ENCODE assay signal across 8 cellular contexts in the genomic region with DNA sequence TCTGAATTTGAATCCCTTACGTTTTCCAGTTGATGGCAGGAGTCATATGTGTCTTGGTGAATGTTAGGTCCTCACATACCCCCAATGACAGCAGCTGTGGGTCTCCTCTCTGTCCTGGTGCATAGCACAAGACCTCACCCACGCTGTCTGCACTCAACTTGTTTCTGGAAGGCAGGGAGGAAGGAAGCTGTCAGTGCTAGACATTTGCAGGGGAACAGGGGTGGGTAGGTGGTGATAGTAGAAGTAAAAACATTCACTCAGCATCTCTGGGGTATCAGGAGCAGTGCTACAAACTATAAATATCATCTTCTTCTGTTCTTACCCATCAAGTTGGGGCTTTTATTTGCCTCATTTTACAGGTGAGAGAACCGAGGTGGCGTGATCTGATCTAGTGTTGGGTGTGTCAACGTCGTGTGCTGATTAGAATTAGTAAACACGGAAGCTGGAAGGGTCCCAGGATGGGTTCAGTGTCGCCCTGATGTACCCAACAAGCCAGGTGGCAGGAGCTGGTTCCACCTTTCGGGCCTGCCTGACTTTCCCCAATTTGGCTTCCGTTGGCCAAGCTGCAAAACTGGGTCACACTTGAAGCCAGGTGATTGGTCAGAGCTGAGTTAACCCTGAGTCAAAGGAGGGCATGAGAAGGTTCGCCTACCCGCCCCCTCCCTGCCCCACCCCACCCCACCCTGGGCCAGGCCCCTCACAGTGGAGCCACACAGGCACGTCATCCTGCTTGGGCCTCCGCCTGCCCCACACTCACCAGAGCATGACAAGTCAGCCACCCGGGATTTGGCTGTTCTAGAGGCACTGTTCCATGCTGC.
A peak's percentile ranks its signal among the peaks of the same experiment; 100 is the strongest.
DNase-seq lines count a peak whose midpoint lies in the region; ATAC-seq and TF ChIP-seq lines count a peak whose summit lies in the region.

No MANE protein-coding gene starts in this region.

- no peaks in the 10 kb centered on the region for H3F3A ChIP-seq in MM.1S (ENCODE audit: insufficient read depth, low read length)

- H3K4me1 ChIP-seq in MM.1S (ENCODE audit: low read length) = no peaks in the 10 kb centered on the region

- peaks cover 100% of the 10 kb centered on the region for H3K79me2 ChIP-seq in MM.1S (ENCODE audit: low read length)

- no peak overlapping the region for H3K27ac ChIP-seq in MM.1S (ENCODE audit: low read length)

- peaks cover 6% of the 10 kb centered on the region for H3K36me3 Mint-ChIP-seq in stimulated activated effector memory CD8-positive, alpha-beta T cell treated with anti-CD3 and anti-CD28 coated beads, Interleukin-12 subunit alpha, Interleukin-12 subunit beta, amount 100 ng/mL, for 72 hours

- H3K27ac Mint-ChIP-seq in stimulated activated effector memory CD8-positive, alpha-beta T cell treated with anti-CD3 and anti-CD28 coated beads, Interleukin-12 subunit alpha, Interleukin-12 subunit beta, amount 100 ng/mL, for 72 hours = peak overlapping the region; percentile 90

- peak overlapping the region; percentile 62 for H3K4me3 Mint-ChIP-seq in stimulated activated effector memory CD8-positive, alpha-beta T cell treated with anti-CD3 and anti-CD28 coated beads, Interleukin-12 subunit alpha, Interleukin-12 subunit beta, amount 100 ng/mL, for 72 hours

- no peaks in the 10 kb centered on the region for H3K9me2 ChIP-seq in MM.1S (replicated peaks; ENCODE audit: insufficient read depth, low read length)

- H3K27me3 ChIP-seq in MM.1S (replicated peaks; ENCODE audit: insufficient read depth, low read length) = no peaks in the 10 kb centered on the region

- H3K9me3 Mint-ChIP-seq in stimulated activated effector memory CD8-positive, alpha-beta T cell treated with anti-CD3 and anti-CD28 coated beads, Interleukin-12 subunit alpha, Interleukin-12 subunit beta, amount 100 ng/mL, for 72 hours = no peaks in the 10 kb centered on the region

- H2AFZ ChIP-seq in MM.1S (ENCODE audit: low read length) = no peak overlapping the region

- no peaks in the 10 kb centered on the region for H3K9me3 ChIP-seq in MM.1S (replicated peaks; ENCODE audit: insufficient read depth, low read length)

- no peak overlapping the region for H3K4me2 ChIP-seq in MM.1S (ENCODE audit: low read depth, low read length)

- H3K4me3 ChIP-seq in MM.1S (ENCODE audit: low read length) = no peak overlapping the region

- H3K36me3 ChIP-seq in MM.1S (replicated peaks; ENCODE audit: insufficient read depth, low read length) = no peaks in the 10 kb centered on the region; the same call in 1 of the 2 replicates

- no peak overlapping the region for H3K9ac ChIP-seq in MM.1S (ENCODE audit: low read length)

- DNase-seq in cerebellar cortex (ENCODE audit: low spot score) (peak; percentile 54), DMS53 treated with DMSO at 0.1 percent for 48 hours (lab: John Stamatoyannopoulos, UW; ENCODE audit: unreplicated experiment) (no peak), GM03348 (ENCODE audit: low spot score) (no peak), MM.1S (no peak)
- DNase-seq in stimulated activated effector memory CD8-positive, alpha-beta T cell treated with anti-CD3 and anti-CD28 coated beads, Interleukin-12 subunit alpha, Interleukin-12 subunit beta, amount 100 ng/mL, for 72 hours (ENCODE audit: low spot score in 2 of 2) = no peak
- no peak for DNase-seq in activated CD4-positive, alpha-beta T cell treated with anti-CD3 and anti-CD28 coated beads for 1 hour

- H4K20me1 ChIP-seq in MM.1S (ENCODE audit: insufficient read depth, low read length) = peaks cover 81% of the 10 kb centered on the region

- peaks cover 71% of the 10 kb centered on the region for H3K4me1 Mint-ChIP-seq in stimulated activated effector memory CD8-positive, alpha-beta T cell treated with anti-CD3 and anti-CD28 coated beads, Interleukin-12 subunit alpha, Interleukin-12 subunit beta, amount 100 ng/mL, for 72 hours

- no peak for TF ChIP-seq CTCF in MM.1S (IDR thresholded peaks at IDR 0.05; ENCODE audit: low read length)

- ATAC-seq in GM19035 (IDR thresholded peaks at IDR 0.05; ENCODE audit: unreplicated experiment) (peak; percentile 46), HG03103 (IDR thresholded peaks at IDR 0.05; ENCODE audit: low read depth, unreplicated experiment) (peak; percentile 41)
- ATAC-seq in stimulated activated effector memory CD8-positive, alpha-beta T cell treated with anti-CD3 and anti-CD28 coated beads, Interleukin-12 subunit alpha, Interleukin-12 subunit beta, amount 100 ng/mL, for 72 hours = peak; percentile 86
